ENCODE assay signal across 8 cellular contexts in the genomic region with DNA sequence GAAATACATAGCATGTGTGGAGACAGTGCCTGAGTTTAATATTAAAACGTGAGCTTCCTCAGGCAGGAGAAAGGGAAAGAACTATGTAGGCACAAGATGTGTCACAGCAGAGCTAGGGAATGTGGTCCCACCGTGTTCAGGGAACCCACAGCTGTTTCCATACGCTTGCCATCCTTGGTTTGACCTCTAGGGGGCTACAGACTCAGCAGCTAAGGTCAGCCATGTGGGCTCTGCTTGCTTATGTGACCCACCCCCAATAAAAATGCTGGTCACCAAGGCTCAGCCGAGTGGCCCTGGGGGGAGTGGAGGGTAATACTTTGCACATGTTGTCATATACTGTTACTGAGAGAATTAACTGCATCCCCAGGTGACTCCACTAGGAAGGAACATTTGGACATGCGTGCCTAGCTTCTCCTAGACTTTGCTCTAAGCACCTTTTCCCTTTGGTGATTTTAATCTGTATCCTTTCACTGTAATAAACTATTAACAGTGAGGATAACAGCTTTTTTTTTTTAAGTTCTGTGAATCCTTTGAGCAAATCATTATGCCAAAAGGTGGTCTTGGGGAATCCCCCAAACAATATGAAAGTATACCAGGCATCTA. TPM values are rescaled to one million over a fixed set of nuclear protein-coding genes. Genes with fewer than 3 reads are reported as not detected.
DNase-seq lines count a peak whose midpoint lies in the region; ATAC-seq and TF ChIP-seq lines count a peak whose summit lies in the region.

No MANE protein-coding gene starts in this region.

- no peak overlapping the region for H3K4me3 ChIP-seq in AG10803 (ENCODE audit: low read length)
- H3K4me3 ChIP-seq in GM12864 (ENCODE audit: low read depth, low read length), result no peak overlapping the region
- H3K4me3 ChIP-seq in fibroblast of villous mesenchyme (ENCODE audit: low read depth, low read length), result no peak overlapping the region
- H3K4me3 ChIP-seq in sigmoid colon, result no peak overlapping the region
- no peak overlapping the region for H3K4me3 ChIP-seq in ovary

- H3K4me1 ChIP-seq in sigmoid colon, result peaks cover 0 to 22% (median 14%) of the 10 kb centered on the region in 4 donors
- peaks cover 1% of the 10 kb centered on the region for H3K4me1 ChIP-seq in ovary (ENCODE audit: insufficient read depth)

- 47 to 55% methylated on average over 5 of the region's 5 CpGs for WGBS in sigmoid colon, 2 donors
- WGBS in ovary, 3 donors, result 41 to 47% (median 44%) methylated on average over 5 of the region's 5 CpGs

- TF ChIP-seq CTCF in AG10803 (conservative IDR thresholded peaks at IDR 0.05; ENCODE audit: low read length) (peak; percentile 74), GM12864 (IDR thresholded peaks at IDR 0.05; ENCODE audit: low read depth, low read length, missing control alignments) (peak; percentile 98), fibroblast of villous mesenchyme (IDR thresholded peaks at IDR 0.05; ENCODE audit: insufficient read depth, low read depth, low read length) (peak; percentile 91), sigmoid colon (IDR thresholded peaks at IDR 0.05) (peak; percentile 10 to 59 (median 38)), ovary (IDR thresholded peaks at IDR 0.05) (no peak)

- no peaks in the 10 kb centered on the region for H3K9me3 ChIP-seq in sigmoid colon
- no peaks in the 10 kb centered on the region for H3K9me3 ChIP-seq in ovary

- intact Hi-C loops in sigmoid colon (cut with DNase I) (loop anchor here (10.0 kb wide), 3 partner anchors 61 to 429 kb away; no protein-coding TSS in a partner anchor), ovary (cut with DNase I) (loop anchor here in 2 of 4 donors (10.0 kb wide), 2 partner anchors 71 to 81 kb away; no protein-coding TSS in a partner anchor)

- ATAC-seq in GM18909 (IDR thresholded peaks at IDR 0.05; ENCODE audit: poor library complexity, unreplicated experiment), result no peak

- TF ChIP-seq POLR2A in sigmoid colon (IDR thresholded peaks at IDR 0.05), result no peak
- TF ChIP-seq POLR2A in ovary (IDR thresholded peaks at IDR 0.05), result no peak

- H3K36me3 ChIP-seq in sigmoid colon, result peaks cover 0 to 60% (median 12%) of the 10 kb centered on the region in 4 donors
- H3K36me3 ChIP-seq in ovary, result no peaks in the 10 kb centered on the region

- DNase-seq in AG10803 (ENCODE audit: low read depth) (peak; percentile 53), GM12864 (ENCODE audit: low read depth) (peak; percentile 36), NCI-H1092 (lab: John Stamatoyannopoulos, UW) (peak; percentile 23), activated T-cell treated with anti-CD3 and anti-CD28 coated beads for 4 hours (peak; percentile 33), fibroblast of villous mesenchyme (ENCODE audit: low read depth) (peak; percentile 56), sigmoid colon (no peak), ovary (no peak)

- H3K27me3 ChIP-seq in sigmoid colon (no peaks in the 10 kb centered on the region), ovary (no peaks in the 10 kb centered on the region)

- TF ChIP-seq EP300 in sigmoid colon (IDR thresholded peaks at IDR 0.05) (no peak), ovary (IDR thresholded peaks at IDR 0.05) (no peak)

- H3K27ac ChIP-seq in sigmoid colon (no peak overlapping the region), ovary (no peak overlapping the region)

RNA-seq across cellular contexts. Expression of a gene that starts 3.3 kb away (rescaled TPM):
- total RNA-seq in fibroblast of villous mesenchyme, result 21.3 and 31.1 TPM in 2 replicates
- total RNA-seq in sigmoid colon, result 10 to 100 TPM; 18.1 to 32.3 (median 24.4) TPM
- polyA plus RNA-seq in sigmoid colon, result 1 to 10 TPM; 3.0 to 6.5 (median 4.9) TPM
- total RNA-seq in ovary, result 10 to 100 TPM; 10.2 to 25.6 (median 16.4) TPM
- 10 to 100 TPM in 1 of 2 donors, 1 to 10 TPM in 1; 8.5 to 14.4 TPM for polyA plus RNA-seq in ovary

RNA-seq across cellular contexts. Expression of a gene that starts 55.9 kb away (rescaled TPM):
- total RNA-seq in fibroblast of villous mesenchyme (89.9 and 108 TPM in 2 replicates), sigmoid colon (10 to 100 TPM; 69.8 to 99.6 (median 77.2) TPM), ovary (10 to 100 TPM; 41.8 to 96.2 (median 87.4) TPM)
- polyA plus RNA-seq in sigmoid colon (10 to 100 TPM; 45.0 to 66.4 (median 56.6) TPM), ovary (10 to 100 TPM; 35.8 to 69.2 TPM)

Comparison
In these comparisons a context has a peak if more than half of its experiments do, and no peak if none do; other contexts are left out.
1. DNase-seq: peak in AG10803 (single experiment), GM12864 (single experiment), NCI-H1092 (single experiment), activated T-cell treated with anti-CD3 and anti-CD28 coated beads for 4 hours (single experiment) and fibroblast of villous mesenchyme (single experiment); none in sigmoid colon (single experiment) and ovary (0 of 5).
2. CTCF ChIP-seq: peak in AG10803 (single experiment), GM12864 (single experiment), fibroblast of villous mesenchyme (single experiment) and sigmoid colon (4 of 4); none in ovary (0 of 3).